In genomic region chr2:9809448-9810088, GRCh38 we compare ENCODE assay signal across 15 cellular contexts. TPM values are rescaled to one million over a fixed set of nuclear protein-coding genes. Genes with fewer than 3 reads are reported as not detected.
A peak's percentile ranks its signal among the peaks of the same experiment; 100 is the strongest.
DNase-seq lines count a peak whose midpoint lies in the region; ATAC-seq and TF ChIP-seq lines count a peak whose summit lies in the region.
"Had no signal": no experiment of that assay in that cellular context is flagged by ENCODE, and none has a peak within 500 bp of the region (broad histone marks: within the 10 kb centered on the region; RNA-seq: fewer than 3 reads in every experiment).

No MANE protein-coding gene starts in this region.

- peaks cover 0 to 39% (median 0%) of the 10 kb centered on the region in 3 experiments for H3K27me3 ChIP-seq in neuronal stem cell (ENCODE audit: control insufficient read depth in 3 of 3, insufficient read depth in 3 of 3, low read depth in 1 of 3, low read length in 3 of 3)
- peaks cover 0 to 3% (median 0%) of the 10 kb centered on the region in 4 donors for H3K27me3 ChIP-seq in esophagus muscularis mucosa

- peak overlapping the region; percentile 79 for H2BK5ac ChIP-seq in neuronal stem cell (ENCODE audit: low read length)

- no peak overlapping the region for H3K4me2 ChIP-seq in neuronal stem cell (ENCODE audit: insufficient read depth, low read length, poor library complexity, severe bottlenecking)

- no peak for TF ChIP-seq POLR2A in esophagus muscularis mucosa (IDR thresholded peaks at IDR 0.05; ENCODE audit: low read depth)

- no peaks in the 10 kb centered on the region for H3K36me3 ChIP-seq in neuronal stem cell (replicated peaks in 1 of 2; ENCODE audit: control insufficient read depth in 2 of 2, insufficient read depth in 2 of 2, low read length in 2 of 2)
- no peaks in the 10 kb centered on the region for H3K36me3 ChIP-seq in esophagus muscularis mucosa
- H3K36me3 ChIP-seq: tibial artery had no signal

- H3K27ac Mint-ChIP-seq in natural killer cell treated with Interleukin-12 subunit alpha and Interleukin-12 subunit beta and Interleukin-15 and Interleukin-18, amount 100 ng/mL, for 72 hours: no peak overlapping the region
- H3K27ac Mint-ChIP-seq in natural killer cell: no peak overlapping the region

- peak overlapping the region; percentile 58 for H3K14ac ChIP-seq in neuronal stem cell (ENCODE audit: low read length)

- H3K4me3 ChIP-seq in neuronal stem cell (ENCODE audit: low read length in 2 of 2): no peak overlapping the region
- H3K4me3 ChIP-seq in coronary artery: no peak overlapping the region
- H3K4me3 ChIP-seq in esophagus muscularis mucosa: no peak overlapping the region
- H3K4me3 ChIP-seq: tibial artery had no signal

- no peak overlapping the region for H3K4ac ChIP-seq in neuronal stem cell (ENCODE audit: low read length)

- H3K4me1 Mint-ChIP-seq in natural killer cell treated with Interleukin-12 subunit alpha and Interleukin-12 subunit beta and Interleukin-15 and Interleukin-18, amount 100 ng/mL, for 72 hours (ENCODE audit: low read depth in 2 of 2): peaks cover 6 to 8% of the 10 kb centered on the region in 2 donors
- H3K4me1 Mint-ChIP-seq in natural killer cell: peaks cover 5 to 13% of the 10 kb centered on the region in 2 donors

- TF ChIP-seq EP300 in esophagus muscularis mucosa (IDR thresholded peaks at IDR 0.05): no peak

- no peak overlapping the region for H4K8ac ChIP-seq in neuronal stem cell (ENCODE audit: low read depth, low read length)

- H3K23ac ChIP-seq in neuronal stem cell (ENCODE audit: low read depth, low read length, poor library complexity): peak overlapping the region; percentile 5

- H3K4me1 ChIP-seq in neuronal stem cell (ENCODE audit: control insufficient read depth in 2 of 2, insufficient read depth in 1 of 2, low read depth in 1 of 2, low read length in 2 of 2): peaks cover 0 to 4% of the 10 kb centered on the region in 2 donors
- H3K4me1 ChIP-seq in esophagus muscularis mucosa: peaks cover 10 to 20% (median 13%) of the 10 kb centered on the region in 4 donors

- H3K27ac ChIP-seq in neuronal stem cell (replicated peaks; ENCODE audit: low read length) (no peak overlapping the region), coronary artery (no peak overlapping the region), esophagus muscularis mucosa (replicated peaks in 1 of 4) (no peak overlapping the region)
- H3K27ac ChIP-seq: tibial artery had no signal

- H3K36me3 Mint-ChIP-seq in natural killer cell treated with Interleukin-12 subunit alpha and Interleukin-12 subunit beta and Interleukin-15 and Interleukin-18, amount 100 ng/mL, for 72 hours: no peaks in the 10 kb centered on the region
- H3K36me3 Mint-ChIP-seq in natural killer cell: no peaks in the 10 kb centered on the region

- TF ChIP-seq CTCF in natural killer cell (IDR thresholded peaks at IDR 0.05) (no peak), coronary artery (IDR thresholded peaks at IDR 0.05) (no peak), esophagus muscularis mucosa (IDR thresholded peaks at IDR 0.05) (no peak)

- ATAC-seq in natural killer cell treated with Interleukin-12 subunit alpha and Interleukin-12 subunit beta and Interleukin-15 and Interleukin-18, amount 100 ng/mL, for 72 hours: peak in 1 of 2 donors; percentile 4
- no peak for ATAC-seq in natural killer cell
- no peak for ATAC-seq in GM18909 (IDR thresholded peaks at IDR 0.05; ENCODE audit: poor library complexity, unreplicated experiment)

- no peak overlapping the region for H2AK5ac ChIP-seq in neuronal stem cell (ENCODE audit: low read depth, low read length)

- no CpG with 5 or more reads among the region's 15 CpGs for WGBS in neuronal stem cell (ENCODE audit: extremely low coverage in 2 of 2, insufficient read length in 2 of 2, insufficient replicate concordance in 1 of 2), 2 donors
- WGBS in esophagus muscularis mucosa: 94% methylated on average over 8 of the region's 15 CpGs

- no peak overlapping the region for H4K91ac ChIP-seq in neuronal stem cell (ENCODE audit: low read depth, low read length, poor library complexity)

- no peaks in the 10 kb centered on the region for H3K79me1 ChIP-seq in neuronal stem cell (ENCODE audit: low read depth, low read length)

- H3K18ac ChIP-seq in neuronal stem cell (ENCODE audit: low read length): no peak overlapping the region

- no peaks in the 10 kb centered on the region for H3K9me3 Mint-ChIP-seq in natural killer cell treated with Interleukin-12 subunit alpha and Interleukin-12 subunit beta and Interleukin-15 and Interleukin-18, amount 100 ng/mL, for 72 hours
- no peaks in the 10 kb centered on the region for H3K9me3 Mint-ChIP-seq in natural killer cell
- H3K9me3 Mint-ChIP-seq: nephron had no signal

- H3K4me3 Mint-ChIP-seq in natural killer cell treated with Interleukin-12 subunit alpha and Interleukin-12 subunit beta and Interleukin-15 and Interleukin-18, amount 100 ng/mL, for 72 hours: no peak overlapping the region
- no peak overlapping the region for H3K4me3 Mint-ChIP-seq in natural killer cell
- H3K4me3 Mint-ChIP-seq: nephron had no signal

- peaks cover 6 to 7% of the 10 kb centered on the region in 2 donors for H3K27me3 Mint-ChIP-seq in natural killer cell treated with Interleukin-12 subunit alpha and Interleukin-12 subunit beta and Interleukin-15 and Interleukin-18, amount 100 ng/mL, for 72 hours
- H3K27me3 Mint-ChIP-seq in natural killer cell (ENCODE audit: low read depth in 2 of 2): peaks cover 0 to 10% of the 10 kb centered on the region in 2 donors

- H3K9me3 ChIP-seq in neuronal stem cell (replicated peaks in 1 of 2; ENCODE audit: control insufficient read depth in 2 of 2, insufficient read depth in 1 of 2, low read depth in 1 of 2, low read length in 2 of 2): no peaks in the 10 kb centered on the region
- no peaks in the 10 kb centered on the region for H3K9me3 ChIP-seq in esophagus muscularis mucosa
- H3K9me3 ChIP-seq: tibial artery had no signal

- peak overlapping the region; percentile 30 for H2BK12ac ChIP-seq in neuronal stem cell (ENCODE audit: low read length)

- peak; percentile 39 for DNase-seq in natural killer cell treated with Interleukin-12 subunit alpha and Interleukin-12 subunit beta and Interleukin-15 and Interleukin-18, amount 100 ng/mL, for 72 hours (ENCODE audit: low spot score)
- no peak for DNase-seq in natural killer cell
- peak; percentile 27 for DNase-seq in SW480 (ENCODE audit: low spot score)
- DNase-seq in neuronal stem cell (ENCODE audit: low spot score): no peak
- no peak for DNase-seq in coronary artery (ENCODE audit: low spot score)
- no peak for DNase-seq in esophagus muscularis mucosa (ENCODE audit: extremely low spot score)
- DNase-seq in C1 segment of cervical spinal cord (lab: John Stamatoyannopoulos, UW): no peak
- DNase-seq: activated naive CD4-positive, alpha-beta T cell; DMS 273 treated with DMSO at 0.1 percent for 48 hours; NCI-H2227 treated with DMSO at 0.1 percent for 48 hours; retina; stimulated activated CD4-positive, alpha-beta T cell treated with anti-CD3 and anti-CD28 coated beads, Interleukin-1b, Interleukin-23, amount 100 ng/mL, for 48 hours; tibial artery had no signal

- H3K9ac ChIP-seq in neuronal stem cell (ENCODE audit: low read depth, low read length, poor library complexity): peak overlapping the region; percentile 7

- intact Hi-C loops in natural killer cell (cut with micrococcal nuclease): loop anchor here (10.0 kb wide), 1 partner anchor 625 kb away; no protein-coding TSS in a partner anchor
- intact Hi-C loops in esophagus muscularis mucosa (cut with DNase I): loop anchor here (10.0 kb wide), 2 partner anchors 135 to 285 kb away; no protein-coding TSS in a partner anchor

- H2AFZ ChIP-seq in neuronal stem cell (ENCODE audit: low read length): no peak overlapping the region

- no peak overlapping the region for H2BK120ac ChIP-seq in neuronal stem cell (ENCODE audit: low read depth, low read length)

- H2BK15ac ChIP-seq in neuronal stem cell (ENCODE audit: low read length): no peak overlapping the region

RNA-seq across cellular contexts. Expression of gene TAF1B, which starts 33.7 kb away (rescaled TPM):
- 10 to 100 TPM; 34.4 to 42.3 TPM for total RNA-seq in natural killer cell treated with Interleukin-12 subunit alpha and Interleukin-12 subunit beta and Interleukin-15 and Interleukin-18, amount 100 ng/mL, for 72 hours
- total RNA-seq in natural killer cell (10 to 100 TPM; 24.8 to 40.8 (median 26.8) TPM), esophagus muscularis mucosa (10 to 100 TPM in 1 of 4 donors, 1 to 10 TPM in 3; 7.1 to 10.1 (median 8.0) TPM)
- polyA plus RNA-seq in neuronal stem cell (2013, experiment 1 of 2): 20.1 TPM
- 21.8 TPM for polyA plus RNA-seq in neuronal stem cell (2013, experiment 2 of 2)

Comparison
In these comparisons a context has a peak if more than half of its experiments do, and no peak if none do; other contexts are left out.
1. DNase-seq: peak in natural killer cell treated with Interleukin-12 subunit alpha and Interleukin-12 subunit beta and Interleukin-15 and Interleukin-18, amount 100 ng/mL, for 72 hours (single experiment) and SW480 (single experiment); none in natural killer cell (single experiment), neuronal stem cell (single experiment), coronary artery (single experiment), esophagus muscularis mucosa (single experiment) and C1 segment of cervical spinal cord (0 of 14).